In genomic region chr2:75798624-75799023, GRCh38 we compare ENCODE assay signal across 23 cellular contexts.
"Had no signal": no experiment of that assay in that cellular context is flagged by ENCODE, and none has a peak within 500 bp of the region (broad histone marks: within the 10 kb centered on the region; RNA-seq: fewer than 3 reads in every experiment).

No MANE protein-coding gene starts in this region.

- H3K4me3 ChIP-seq: ascending aorta, testis, vagina had no signal

- H3K4me1 ChIP-seq: ascending aorta, testis, vagina had no signal

- H3K27me3 ChIP-seq: ascending aorta, testis, vagina had no signal

- H3K36me3 Mint-ChIP-seq: activated naive CD4-positive, alpha-beta T cell treated with anti-CD3 and anti-CD28 coated beads, Interleukin-2, amount 50 U/mL, for 72 hours; natural killer cell; stimulated activated naive B cell treated with anti-CD40 and anti-IgM and Interleukin-4, amounts not matched to agents 10 μg/mL and 1 μg/mL and 100 μg/mL, for 72 hours; type B pancreatic cell had no signal

- H3K9me3 Mint-ChIP-seq: activated naive CD4-positive, alpha-beta T cell treated with anti-CD3 and anti-CD28 coated beads, Interleukin-2, amount 50 U/mL, for 72 hours; activated T-cell treated with anti-CD3 and anti-CD28 coated beads, Interleukin-2, amount 50 U/mL, for 24 hours; activated T-helper 17 cell treated with anti-CD3 and anti-CD28 coated beads, Interleukin-2, amount 50 U/mL, for 72 hours; central memory CD8-positive, alpha-beta T cell; natural killer cell; stimulated activated naive B cell treated with anti-CD40 and anti-IgM and Interleukin-4, amounts not matched to agents 10 μg/mL and 1 μg/mL and 100 μg/mL, for 72 hours; type B pancreatic cell had no signal

- H3K27ac Mint-ChIP-seq: activated naive CD4-positive, alpha-beta T cell treated with anti-CD3 and anti-CD28 coated beads, Interleukin-2, amount 50 U/mL, for 72 hours; activated T-cell treated with anti-CD3 and anti-CD28 coated beads, Interleukin-2, amount 50 U/mL, for 24 hours; activated T-helper 17 cell treated with anti-CD3 and anti-CD28 coated beads, Interleukin-2, amount 50 U/mL, for 72 hours; natural killer cell; stimulated activated naive B cell treated with anti-CD40 and anti-IgM and Interleukin-4, amounts not matched to agents 10 μg/mL and 1 μg/mL and 100 μg/mL, for 72 hours; type B pancreatic cell had no signal

- DNase-seq: activated CD4-positive, alpha-beta T cell treated with anti-CD3 and anti-CD28 coated beads for 1 hour; activated CD8-positive, alpha-beta memory T cell treated with anti-CD3 and anti-CD28 coated beads for 24 hours; activated CD8-positive, alpha-beta memory T cell treated with anti-CD3 and anti-CD28 coated beads, Interleukin-2, amount 50 U/mL, for 4 hours; activated T-cell treated with anti-CD3 and anti-CD28 coated beads, Interleukin-2, amount 50 U/mL, for 24 hours; effector memory CD4-positive, alpha-beta T cell; left ventricle myocardium superior; mammary epithelial cell; midbrain; natural killer cell; stimulated activated CD4-positive, alpha-beta T cell treated with anti-CD3 and anti-CD28 coated beads, Interleukin-2, amount 100 ng/mL, for 48 hours; stimulated activated CD8-positive, alpha-beta memory T cell treated with anti-CD3 and anti-CD28 coated beads, Interleukin-4, amount 100 ng/mL, for 48 hours; stimulated activated naive B cell treated with anti-CD40 and anti-IgM and Interleukin-4, amounts not matched to agents 10 μg/mL and 1 μg/mL and 100 μg/mL, for 72 hours; testis; WERI-Rb-1 had no signal

- FAIRE-seq: colon, frontal cortex had no signal

- H3K4me3 Mint-ChIP-seq: activated T-cell treated with anti-CD3 and anti-CD28 coated beads, Interleukin-2, amount 50 U/mL, for 24 hours; activated T-helper 17 cell treated with anti-CD3 and anti-CD28 coated beads, Interleukin-2, amount 50 U/mL, for 72 hours; central memory CD8-positive, alpha-beta T cell; natural killer cell; stimulated activated naive B cell treated with anti-CD40 and anti-IgM and Interleukin-4, amounts not matched to agents 10 μg/mL and 1 μg/mL and 100 μg/mL, for 72 hours; type B pancreatic cell had no signal

- H3K36me3 ChIP-seq: ascending aorta, vagina, WERI-Rb-1 had no signal

- ATAC-seq: activated naive CD4-positive, alpha-beta T cell treated with anti-CD3 and anti-CD28 coated beads, Interleukin-2, amount 50 U/mL, for 72 hours; activated T-helper 17 cell treated with anti-CD3 and anti-CD28 coated beads, Interleukin-2, amount 50 U/mL, for 72 hours; esophagus mucosa; left ventricle myocardium superior; natural killer cell; stimulated activated naive B cell treated with anti-CD40 and anti-IgM and Interleukin-4, amounts not matched to agents 10 μg/mL and 1 μg/mL and 100 μg/mL, for 72 hours had no signal

- H3K27ac ChIP-seq: ascending aorta, testis, vagina, WERI-Rb-1 had no signal

- H3K4me1 Mint-ChIP-seq: activated T-helper 17 cell treated with anti-CD3 and anti-CD28 coated beads, Interleukin-2, amount 50 U/mL, for 72 hours; central memory CD8-positive, alpha-beta T cell; natural killer cell; stimulated activated naive B cell treated with anti-CD40 and anti-IgM and Interleukin-4, amounts not matched to agents 10 μg/mL and 1 μg/mL and 100 μg/mL, for 72 hours had no signal

- H3K27me3 Mint-ChIP-seq: activated T-cell treated with anti-CD3 and anti-CD28 coated beads, Interleukin-2, amount 50 U/mL, for 24 hours had no signal
